23 cellular contexts compared by ENCODE assay signal in the genomic region with DNA sequence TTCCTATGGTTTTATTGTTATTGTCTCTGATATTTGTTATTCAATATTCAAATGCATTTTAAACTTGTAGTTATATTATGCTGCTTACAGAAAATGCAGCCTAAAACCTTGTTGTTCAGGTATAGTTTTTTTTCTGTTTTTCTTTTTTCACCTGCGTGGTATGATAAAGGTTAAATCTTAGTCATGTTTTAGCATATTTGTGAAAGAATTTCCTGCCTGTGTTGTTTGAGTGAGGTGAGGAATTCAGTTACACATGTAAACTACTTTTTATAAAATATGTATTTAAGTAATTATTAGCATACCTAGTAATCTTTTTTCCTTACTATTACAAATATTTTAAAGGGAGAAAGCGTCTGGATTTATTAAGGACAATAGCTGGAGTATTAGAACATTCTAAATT.
"Had no signal": no experiment of that assay in that cellular context is flagged by ENCODE, and none has a peak within 500 bp of the region (broad histone marks: within the 10 kb centered on the region; RNA-seq: fewer than 3 reads in every experiment).

No MANE protein-coding gene starts in this region.

- H3K36me3 ChIP-seq: left ventricle myocardium inferior, ovary, right atrium auricular region, right lobe of liver, tibial nerve, uterus had no signal

- H3K4me1 ChIP-seq: left ventricle myocardium inferior, right atrium auricular region, right lobe of liver, uterus had no signal

- H3K4me3 Mint-ChIP-seq: immature natural killer cell; mesothelial cell of epicardium; naive B cell; natural killer cell treated with Interleukin-12 subunit alpha and Interleukin-12 subunit beta and Interleukin-15 and Interleukin-18, amount 100 ng/mL, for 72 hours; stimulated activated naive CD8-positive, alpha-beta T cell treated with anti-CD3 and anti-CD28 coated beads, Interleukin-15, amount 100 ng/mL, for 72 hours; type B pancreatic cell had no signal

- H3K27ac ChIP-seq: left ventricle myocardium inferior, ovary, right atrium auricular region, right lobe of liver, tibial nerve, uterus had no signal

- H3K4me3 ChIP-seq: left ventricle myocardium inferior, lung, ovary, right atrium auricular region, right lobe of liver, tibial nerve, uterus had no signal

- H3K27ac Mint-ChIP-seq: immature natural killer cell; mesothelial cell of epicardium; naive B cell; natural killer cell treated with Interleukin-12 subunit alpha and Interleukin-12 subunit beta and Interleukin-15 and Interleukin-18, amount 100 ng/mL, for 72 hours; progenitor cell of endocrine pancreas; stimulated activated naive CD8-positive, alpha-beta T cell treated with anti-CD3 and anti-CD28 coated beads, Interleukin-15, amount 100 ng/mL, for 72 hours; type B pancreatic cell had no signal

- H3K27me3 ChIP-seq: ovary, right atrium auricular region, right lobe of liver, tibial nerve, uterus had no signal

- H3K27me3 Mint-ChIP-seq: naive B cell; natural killer cell treated with Interleukin-12 subunit alpha and Interleukin-12 subunit beta and Interleukin-15 and Interleukin-18, amount 100 ng/mL, for 72 hours; progenitor cell of endocrine pancreas; stimulated activated naive CD8-positive, alpha-beta T cell treated with anti-CD3 and anti-CD28 coated beads, Interleukin-15, amount 100 ng/mL, for 72 hours; type B pancreatic cell had no signal

- H3K9me3 ChIP-seq: left ventricle myocardium inferior, ovary, right atrium auricular region, right lobe of liver, tibial nerve, uterus had no signal

- H3K4me1 Mint-ChIP-seq: immature natural killer cell; naive B cell; stimulated activated naive CD8-positive, alpha-beta T cell treated with anti-CD3 and anti-CD28 coated beads, Interleukin-15, amount 100 ng/mL, for 72 hours had no signal

- ATAC-seq: natural killer cell treated with Interleukin-12 subunit alpha and Interleukin-12 subunit beta and Interleukin-15 and Interleukin-18, amount 100 ng/mL, for 72 hours; right lobe of liver; stimulated activated naive CD8-positive, alpha-beta T cell treated with anti-CD3 and anti-CD28 coated beads, Interleukin-15, amount 100 ng/mL, for 72 hours had no signal

- H3K36me3 Mint-ChIP-seq: immature natural killer cell; mesothelial cell of epicardium; naive B cell; natural killer cell treated with Interleukin-12 subunit alpha and Interleukin-12 subunit beta and Interleukin-15 and Interleukin-18, amount 100 ng/mL, for 72 hours; type B pancreatic cell had no signal

- DNase-seq: hypothalamus; immature natural killer cell; islet precursor cell; left ventricle myocardium inferior; mesendoderm; naive B cell; ovary; right lobe of liver; stimulated activated CD4-positive, alpha-beta T cell treated with anti-CD3 and anti-CD28 coated beads, Interleukin-12 subunit alpha, Interleukin-12 subunit beta, amount 100 ng/mL, for 4 hours; stimulated activated CD4-positive, alpha-beta T cell treated with anti-CD3 and anti-CD28 coated beads, Interleukin-15, amount 100 ng/mL, for 24 hours; stimulated activated CD4-positive, alpha-beta T cell treated with anti-CD3 and anti-CD28 coated beads, Interleukin-2, amount 100 ng/mL, for 24 hours; stimulated activated CD4-positive, alpha-beta T cell treated with anti-CD3 and anti-CD28 coated beads, Interleukin-4, amount 100 ng/mL, for 1 hour; stimulated activated naive CD4-positive, alpha-beta T cell; stimulated activated naive CD8-positive, alpha-beta T cell treated with anti-CD3 and anti-CD28 coated beads, Interleukin-15, amount 100 ng/mL, for 72 hours; substantia nigra; uterus had no signal

- H3K9me3 Mint-ChIP-seq: mesothelial cell of epicardium; stimulated activated naive CD8-positive, alpha-beta T cell treated with anti-CD3 and anti-CD28 coated beads, Interleukin-15, amount 100 ng/mL, for 72 hours; type B pancreatic cell had no signal
